In genomic region chr12:2877959-2878732, GRCh38 we compare ENCODE assay signal across 8 cellular contexts. TPM values are rescaled to one million over a fixed set of nuclear protein-coding genes. Genes with fewer than 3 reads are reported as not detected.
DNase-seq lines count a peak whose midpoint lies in the region; ATAC-seq and TF ChIP-seq lines count a peak whose summit lies in the region.

No MANE protein-coding gene starts in this region.

- TF ChIP-seq CTCF in epithelial cell of esophagus (IDR thresholded peaks at IDR 0.05; ENCODE audit: insufficient read depth, low read depth, low read length, missing control alignments) = no peak

- no peaks in the 10 kb centered on the region for H3K9me3 Mint-ChIP-seq in CD4-positive, alpha-beta memory T cell
- H3K9me3 Mint-ChIP-seq in IgD-negative memory B cell = no peaks in the 10 kb centered on the region
- no peaks in the 10 kb centered on the region for H3K9me3 Mint-ChIP-seq in naive thymus-derived CD8-positive, alpha-beta T cell

- peak overlapping the region; percentile 98 to 100 (median 99) for H3K27ac Mint-ChIP-seq in CD4-positive, alpha-beta memory T cell
- H3K27ac Mint-ChIP-seq in IgD-negative memory B cell = peak overlapping the region; percentile 96 to 98 (median 98)
- peak overlapping the region; percentile 94 to 100 (median 99) for H3K27ac Mint-ChIP-seq in naive thymus-derived CD8-positive, alpha-beta T cell

- no peaks in the 10 kb centered on the region for H3K36me3 ChIP-seq in CD4-positive, alpha-beta memory T cell (ENCODE audit: insufficient read depth, low read length)
- H3K36me3 ChIP-seq in SJCRH30 = peaks cover 27% of the 10 kb centered on the region

- ATAC-seq in naive thymus-derived CD8-positive, alpha-beta T cell = no peak
- ATAC-seq in GM21619 (IDR thresholded peaks at IDR 0.05; ENCODE audit: unreplicated experiment) = no peak
- no peak for ATAC-seq in GM18511 (IDR thresholded peaks at IDR 0.05; ENCODE audit: unreplicated experiment)
- ATAC-seq in GM21526 (IDR thresholded peaks at IDR 0.05; ENCODE audit: low FRiP score, unreplicated experiment) = no peak

- H3K27ac ChIP-seq in CD4-positive, alpha-beta memory T cell (ENCODE audit: low read depth, low read length) = peak overlapping the region; percentile 96
- H3K27ac ChIP-seq in SJCRH30 = peak overlapping the region; percentile 99

- intact Hi-C loops in CD4-positive, alpha-beta memory T cell (cut with micrococcal nuclease) = loop anchor here (1.0 to 5.0 kb wide), 5 partner anchors 12 to 1187 kb away; partner anchors contain the start of genes ADIPOR2, FKBP4, ITFG2 and TULP3

- peaks cover 0 to 17% of the 10 kb centered on the region in 2 donors for H3K36me3 Mint-ChIP-seq in CD4-positive, alpha-beta memory T cell
- peaks cover 2% of the 10 kb centered on the region for H3K36me3 Mint-ChIP-seq in IgD-negative memory B cell
- H3K36me3 Mint-ChIP-seq in naive thymus-derived CD8-positive, alpha-beta T cell = peaks cover 0 to 2% (median 0%) of the 10 kb centered on the region in 3 donors

- CTCF ChIA-PET in CD4-positive, alpha-beta memory T cell (lab: Charles Lee; ENCODE audit: partially characterized antibody) = interaction anchor here (1.0 to 1.6 kb wide), 3 partner anchors 9 to 195 kb away, joined by 3 to 9 read pairs (median 3); partner anchors contain the start of gene TULP3

- H3K4me1 Mint-ChIP-seq in CD4-positive, alpha-beta memory T cell = peaks cover 25 to 44% (median 34%) of the 10 kb centered on the region in 4 donors
- H3K4me1 Mint-ChIP-seq in IgD-negative memory B cell = peaks cover 16 to 22% (median 20%) of the 10 kb centered on the region in 3 donors
- peaks cover 20 to 38% (median 32%) of the 10 kb centered on the region in 4 donors for H3K4me1 Mint-ChIP-seq in naive thymus-derived CD8-positive, alpha-beta T cell

- H3K27me3 ChIP-seq in CD4-positive, alpha-beta memory T cell (ENCODE audit: insufficient read depth, low read length) = no peaks in the 10 kb centered on the region
- H3K27me3 ChIP-seq in SJCRH30 = no peaks in the 10 kb centered on the region

- H3K4me3 Mint-ChIP-seq in CD4-positive, alpha-beta memory T cell = peak overlapping the region; percentile 97 to 100 (median 99)
- H3K4me3 Mint-ChIP-seq in IgD-negative memory B cell = peak overlapping the region; percentile 83 to 98 (median 93)
- H3K4me3 Mint-ChIP-seq in naive thymus-derived CD8-positive, alpha-beta T cell = peak overlapping the region; percentile 92 to 99 (median 98)

- no peak for DNase-seq in CD4-positive, alpha-beta memory T cell
- DNase-seq in SJCRH30 (no peak), epithelial cell of esophagus (ENCODE audit: low read depth) (peak; percentile 40)
- DNase-seq in naive thymus-derived CD8-positive, alpha-beta T cell = no peak

- POLR2A ChIA-PET in CD4-positive, alpha-beta memory T cell (lab: Charles Lee; ENCODE audit: partially characterized antibody) = interaction anchor here (1.2 to 3.5 kb wide), 8 partner anchors 7 to 187 kb away, joined by 3 to 52 read pairs (median 11); partner anchors contain the start of genes ITFG2 and TULP3
- POLR2A ChIA-PET in naive thymus-derived CD8-positive, alpha-beta T cell (lab: Charles Lee) = interaction anchor here (0.7 to 2.0 kb wide), 4 partner anchors 9 to 64 kb away, joined by 3 to 15 read pairs (median 14); partner anchors contain the start of gene TULP3

- H3K4me3 ChIP-seq in CD4-positive, alpha-beta memory T cell (ENCODE audit: low read length in 2 of 2) = peak overlapping the region; percentile 92 to 98
- H3K4me3 ChIP-seq in SJCRH30 (peak overlapping the region; percentile 97), epithelial cell of esophagus (ENCODE audit: low read length) (peak overlapping the region; percentile 77)

- H3K27me3 Mint-ChIP-seq in CD4-positive, alpha-beta memory T cell = no peaks in the 10 kb centered on the region
- H3K27me3 Mint-ChIP-seq in IgD-negative memory B cell = peaks cover 2% of the 10 kb centered on the region
- no peaks in the 10 kb centered on the region for H3K27me3 Mint-ChIP-seq in naive thymus-derived CD8-positive, alpha-beta T cell

- H3K9me3 ChIP-seq in CD4-positive, alpha-beta memory T cell (ENCODE audit: control insufficient read depth in 1 of 2, low read length in 2 of 2) = no peaks in the 10 kb centered on the region
- no peaks in the 10 kb centered on the region for H3K9me3 ChIP-seq in SJCRH30 (replicated peaks)

- peaks cover 38% of the 10 kb centered on the region for H3K4me1 ChIP-seq in CD4-positive, alpha-beta memory T cell (ENCODE audit: insufficient read depth, low read length)
- peaks cover 6% of the 10 kb centered on the region for H3K4me1 ChIP-seq in SJCRH30

RNA-seq across cellular contexts. Expression of gene RHNO1, which starts 1.1 kb away (rescaled TPM):
- 10 to 100 TPM; 31.2 to 35.7 TPM for total RNA-seq in CD4-positive, alpha-beta memory T cell
- 100 to 1,000 TPM in 1 of 2 donors, 10 to 100 TPM in 1; 58.5 to 107 TPM for polyA plus RNA-seq in CD4-positive, alpha-beta memory T cell
- 48.4 TPM for polyA plus RNA-seq in IgD-negative memory B cell
- total RNA-seq in SJCRH30 (2014; rRNA removed; shearing (Covaris generic)) = 57.8 and 60.9 TPM in 2 replicates
- 10 to 100 TPM; 27.7 to 30.1 TPM for total RNA-seq in naive thymus-derived CD8-positive, alpha-beta T cell
- 10 to 100 TPM; 36.3 to 44.4 (median 38.6) TPM for polyA plus RNA-seq in naive thymus-derived CD8-positive, alpha-beta T cell

RNA-seq across cellular contexts. Expression of gene FOXM1, which starts 1.2 kb away (rescaled TPM):
- total RNA-seq in CD4-positive, alpha-beta memory T cell = under 1 TPM; 0.30 to 0.44 TPM
- under 1 TPM in 1 of 2 donors, not detected in 1; 0.30 TPM for polyA plus RNA-seq in CD4-positive, alpha-beta memory T cell
- 0.88 TPM for polyA plus RNA-seq in IgD-negative memory B cell
- total RNA-seq in SJCRH30 (2014; rRNA removed; shearing (Covaris generic)) = 107 and 111 TPM in 2 replicates
- total RNA-seq in naive thymus-derived CD8-positive, alpha-beta T cell = under 1 TPM in 1 of 2 experiments, not detected in 1; 0.62 TPM
- polyA plus RNA-seq in naive thymus-derived CD8-positive, alpha-beta T cell = under 1 TPM in 1 of 3 donors, not detected in 2; 0.19 TPM

RNA-seq across cellular contexts. Expression of gene TULP3, which starts 12.5 kb away (rescaled TPM):
- total RNA-seq in CD4-positive, alpha-beta memory T cell = 1 to 10 TPM; 6.7 to 9.1 TPM
- 10 to 100 TPM in 1 of 2 donors, 1 to 10 TPM in 1; 8.4 to 10.0 TPM for polyA plus RNA-seq in CD4-positive, alpha-beta memory T cell
- 10.0 TPM for polyA plus RNA-seq in IgD-negative memory B cell
- total RNA-seq in SJCRH30 (2014; rRNA removed; shearing (Covaris generic)) = 40.4 and 45.2 TPM in 2 replicates
- 10 to 100 TPM in 1 of 2 experiments, 1 to 10 TPM in 1; 8.8 to 11.1 TPM for total RNA-seq in naive thymus-derived CD8-positive, alpha-beta T cell
- 1 to 10 TPM; 5.8 to 9.3 (median 7.6) TPM for polyA plus RNA-seq in naive thymus-derived CD8-positive, alpha-beta T cell

RNA-seq across cellular contexts. Expression of gene TEX52, which starts 21.3 kb away (rescaled TPM):
- not detected for total RNA-seq in CD4-positive, alpha-beta memory T cell
- not detected for polyA plus RNA-seq in CD4-positive, alpha-beta memory T cell
- not detected for polyA plus RNA-seq in IgD-negative memory B cell
- total RNA-seq in SJCRH30 (2014; rRNA removed; shearing (Covaris generic)) = 0.20 TPM in 1 of 2 replicates, not detected in the other
- not detected for total RNA-seq in naive thymus-derived CD8-positive, alpha-beta T cell
- not detected for polyA plus RNA-seq in naive thymus-derived CD8-positive, alpha-beta T cell

RNA-seq across cellular contexts. Expression of gene NRIP2, which starts 43.3 kb away (rescaled TPM):
- total RNA-seq in CD4-positive, alpha-beta memory T cell = not detected
- 1 to 10 TPM in 1 of 2 donors, under 1 TPM in 1; 0.29 to 2.0 TPM for polyA plus RNA-seq in CD4-positive, alpha-beta memory T cell
- polyA plus RNA-seq in IgD-negative memory B cell = 1.7 TPM
- 1.7 and 1.8 TPM in 2 replicates for total RNA-seq in SJCRH30 (2014; rRNA removed; shearing (Covaris generic))
- total RNA-seq in naive thymus-derived CD8-positive, alpha-beta T cell = not detected
- polyA plus RNA-seq in naive thymus-derived CD8-positive, alpha-beta T cell = 1 to 10 TPM; 1.3 to 2.4 (median 1.6) TPM

Comparison
In these comparisons a context has a peak if more than half of its experiments do, and no peak if none do; other contexts are left out.
1. RNA of gene FOXM1, which starts 1.2 kb away (total RNA-seq): 107 to 111 TPM in SJCRH30; 0.62 TPM in naive thymus-derived CD8-positive, alpha-beta T cell and 0.30 to 0.44 TPM in CD4-positive, alpha-beta memory T cell; every median in the first group is over 10 times any median in the second.
2. Peak in every context shown above with its lines, with median percentiles within 50 percentile points of each other: H3K4me3 ChIP-seq, H3K27ac Mint-ChIP-seq and H3K4me3 Mint-ChIP-seq.